20 cellular contexts compared by ENCODE assay signal in the genomic region with DNA sequence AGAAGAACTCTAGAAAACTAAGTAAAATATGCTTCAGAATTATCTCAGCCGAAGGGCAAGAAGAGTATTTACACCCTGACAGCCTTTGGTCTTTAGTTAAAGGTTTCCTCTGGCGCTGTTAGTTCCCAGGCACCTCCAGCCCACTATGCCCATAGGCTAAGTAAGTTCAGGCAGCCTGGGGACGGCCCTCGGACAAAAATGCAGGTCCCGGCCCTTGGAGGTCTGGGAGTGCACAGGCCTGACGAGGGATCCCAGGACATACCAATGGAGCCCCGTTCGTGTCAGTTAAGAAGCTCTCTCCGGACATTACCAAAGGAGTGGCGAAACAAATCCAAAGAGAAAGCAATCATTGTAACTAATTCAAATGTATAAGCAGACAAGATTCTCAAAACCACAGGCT.
A peak's percentile ranks its signal among the peaks of the same experiment; 100 is the strongest.
DNase-seq lines count a peak whose midpoint lies in the region; ATAC-seq and TF ChIP-seq lines count a peak whose summit lies in the region.
"Had no signal": no experiment of that assay in that cellular context is flagged by ENCODE, and none has a peak within 500 bp of the region (broad histone marks: within the 10 kb centered on the region; RNA-seq: fewer than 3 reads in every experiment).

No MANE protein-coding gene starts in this region.

- CTCF ChIA-PET in A673 (lab: Charles Lee): no interaction called here

- no peaks in the 10 kb centered on the region for H3K27me3 ChIP-seq in GM23338 (ENCODE audit: insufficient read depth)
- H3K27me3 ChIP-seq in trophoblast cell (ENCODE audit: insufficient read depth, low read length): no peaks in the 10 kb centered on the region
- no peaks in the 10 kb centered on the region for H3K27me3 ChIP-seq in HAP-1 (ENCODE audit: low read depth)
- H3K27me3 ChIP-seq in A673 (replicated peaks; ENCODE audit: insufficient read depth, low read depth, low read length, poor library complexity): no peaks in the 10 kb centered on the region

- no peak overlapping the region for H4K8ac ChIP-seq in trophoblast cell (ENCODE audit: low read depth, low read length)

- H3K4me1 Mint-ChIP-seq in GM23338: peaks cover 36% of the 10 kb centered on the region
- H3K4me1 Mint-ChIP-seq: CD8-positive, alpha-beta memory T cell had no signal

- TF ChIP-seq CTCF in GM23338 (conservative IDR thresholded peaks at IDR 0.05; ENCODE audit: low read depth in 2 of 2): no peak
- TF ChIP-seq CTCF in A673 (conservative IDR thresholded peaks at IDR 0.05; ENCODE audit: low read depth, low read length): no peak

- H3K23ac ChIP-seq in trophoblast cell (ENCODE audit: low read length): no peak overlapping the region

- no TSS peak for BruUV-seq in A673 (replicated peaks; lab: Mats Ljungman, UMichigan)

- peak; percentile 89 for ATAC-seq in GM23338
- ATAC-seq in GM21825 (IDR thresholded peaks at IDR 0.05; ENCODE audit: unreplicated experiment): no peak

- no peak overlapping the region for H2BK120ac ChIP-seq in trophoblast cell (ENCODE audit: insufficient read depth, low read length, poor library complexity)

- H3K18ac ChIP-seq in trophoblast cell (ENCODE audit: low read length): no peak overlapping the region

- peaks cover 10% of the 10 kb centered on the region for H3K9me2 ChIP-seq in GM23338 (ENCODE audit: insufficient read depth)

- no peaks in the 10 kb centered on the region for H4K20me1 ChIP-seq in GM23338 (replicated peaks; ENCODE audit: insufficient read depth)

- H3K4me3 ChIP-seq in GM23338 (no peak overlapping the region), trophoblast cell (ENCODE audit: low read depth, low read length) (no peak overlapping the region), HAP-1 (no peak overlapping the region), A673 (ENCODE audit: low read depth, low read length, poor library complexity, severe bottlenecking) (no peak overlapping the region)

- no peak overlapping the region for H2BK12ac ChIP-seq in trophoblast cell (ENCODE audit: low read length)

- H3K27me3 Mint-ChIP-seq in GM23338 (ENCODE audit: insufficient read depth, low read depth, poor library complexity): peaks cover 4% of the 10 kb centered on the region

- H3K9me3 ChIP-seq in trophoblast cell (ENCODE audit: insufficient read depth, low read depth, low read length) (no peaks in the 10 kb centered on the region), HAP-1 (peaks cover 2% of the 10 kb centered on the region; the same call in 1 of the 2 replicates), A673 (ENCODE audit: low read depth, low read length, poor library complexity, severe bottlenecking) (no peaks in the 10 kb centered on the region)

- no peak overlapping the region for H3K4me3 Mint-ChIP-seq in GM23338
- H3K4me3 Mint-ChIP-seq: CD8-positive, alpha-beta memory T cell had no signal

- intact Hi-C loops in A673 (cut with micrococcal nuclease; ENCODE audit: unreplicated experiment): no loop called here

- in situ Hi-C loops in HAP-1 (cut with MboI; ENCODE audit: low sequenced_read_pairs): no loop called here

- no peaks in the 10 kb centered on the region; the same call in 2 of the 3 replicates for H3K9me3 Mint-ChIP-seq in GM23338
- H3K9me3 Mint-ChIP-seq: CD8-positive, alpha-beta memory T cell had no signal

- H2AK5ac ChIP-seq in trophoblast cell (ENCODE audit: low read length): no peak overlapping the region

- H3K36me3 ChIP-seq in GM23338 (ENCODE audit: insufficient read depth): no peaks in the 10 kb centered on the region
- no peaks in the 10 kb centered on the region for H3K36me3 ChIP-seq in trophoblast cell (ENCODE audit: control insufficient read depth in 1 of 2, insufficient read depth in 2 of 2, low read length in 2 of 2)
- H3K36me3 ChIP-seq in HAP-1 (replicated peaks): no peaks in the 10 kb centered on the region
- no peaks in the 10 kb centered on the region for H3K36me3 ChIP-seq in A673 (ENCODE audit: insufficient read depth, low read length, poor library complexity, severe bottlenecking)

- no CpG with 5 or more reads among the region's 10 CpGs for WGBS in trophoblast cell (ENCODE audit: extremely low coverage, insufficient coverage, insufficient read length)

- H4K12ac ChIP-seq in trophoblast cell (ENCODE audit: low read depth, low read length): no peak overlapping the region

- no peaks in the 10 kb centered on the region for H3K36me3 Mint-ChIP-seq in GM23338 (ENCODE audit: low read depth)

- POLR2A ChIA-PET in A673 (lab: Charles Lee; ENCODE audit: low non-redundant PET): no interaction called here

- H3K9ac ChIP-seq in trophoblast cell (ENCODE audit: low read length): no peak overlapping the region

- H3K27ac Mint-ChIP-seq in GM23338: no peak overlapping the region
- H3K27ac Mint-ChIP-seq: CD8-positive, alpha-beta memory T cell had no signal

- no peak overlapping the region for H3K4ac ChIP-seq in trophoblast cell (ENCODE audit: low read depth, low read length)

- H3K4me1 ChIP-seq in GM23338 (ENCODE audit: insufficient read depth): peaks cover 40% of the 10 kb centered on the region
- no peaks in the 10 kb centered on the region for H3K4me1 ChIP-seq in trophoblast cell (ENCODE audit: control insufficient read depth in 1 of 2, insufficient read depth in 2 of 2, low read length in 2 of 2)
- H3K4me1 ChIP-seq in HAP-1: no peaks in the 10 kb centered on the region
- no peaks in the 10 kb centered on the region for H3K4me1 ChIP-seq in A673 (ENCODE audit: insufficient read depth, low read length, poor library complexity, severe bottlenecking)

- no peak overlapping the region for H2AFZ ChIP-seq in GM23338
- H2AFZ ChIP-seq in trophoblast cell (ENCODE audit: insufficient read depth, low read length, poor library complexity): no peak overlapping the region

- H3K79me2 ChIP-seq in GM23338 (replicated peaks; ENCODE audit: insufficient read depth): no peaks in the 10 kb centered on the region
- no peaks in the 10 kb centered on the region for H3K79me2 ChIP-seq in trophoblast cell (ENCODE audit: control insufficient read depth, insufficient read depth, low read length, poor library complexity)

- H3K27ac ChIP-seq in GM23338 (ENCODE audit: low read depth) (no peak overlapping the region), trophoblast cell (ENCODE audit: low read depth, low read length) (peak overlapping the region; percentile 35), A673 (ENCODE audit: low read depth, low read length, poor library complexity, severe bottlenecking) (no peak overlapping the region)
- H3K27ac ChIP-seq: C4-2B, RWPE1 had no signal

- H3K79me1 ChIP-seq in trophoblast cell (ENCODE audit: low read length): peaks cover 2% of the 10 kb centered on the region

- no peaks in the 10 kb centered on the region for H3F3A ChIP-seq in GM23338 (replicated peaks; ENCODE audit: low read depth)

- no peak overlapping the region for H4K91ac ChIP-seq in trophoblast cell (ENCODE audit: low read depth, low read length)

- H3K14ac ChIP-seq in trophoblast cell (ENCODE audit: low read length): no peak overlapping the region

- H3K4me2 ChIP-seq in GM23338 (no peak overlapping the region), trophoblast cell (ENCODE audit: low read length) (peak overlapping the region; percentile 39)

- DNase-seq in GM23338 (ENCODE audit: low spot score): peak; percentile 44
- DNase-seq in NCI-H69 (lab: John Stamatoyannopoulos, UW): peak; percentile 29
- peak; percentile 32 for DNase-seq in iPS-NIHi7 (ENCODE audit: extremely low spot score)
- peak in 1 of 2 donors; percentile 20 for DNase-seq in trophoblast cell
- DNase-seq in HAP-1 (ENCODE audit: low spot score in 2 of 2): no peak
- DNase-seq in SHP77 (lab: John Stamatoyannopoulos, UW): no peak
- no peak for DNase-seq in A673 (ENCODE audit: low spot score)
- DNase-seq: Calu3; CD8-positive, alpha-beta memory T cell; DMS153; GDM1; MM.1S; NCI-H1048; NCI-H1417 treated with DMSO at 0.1 percent for 48 hours; NCI-H187; NCI-H446 treated with DMSO at 0.1 percent for 48 hours; NCI-H526 treated with DMSO at 0.1 percent for 48 hours had no signal

- H2BK5ac ChIP-seq in trophoblast cell (ENCODE audit: low read depth, low read length, poor library complexity): no peak overlapping the region

TF ChIP-seq in GM23338, 12 proteins besides CTCF, POLR2A, EP300 and RAD21 (continues in another document):
- TF ChIP-seq, protein P1, sequence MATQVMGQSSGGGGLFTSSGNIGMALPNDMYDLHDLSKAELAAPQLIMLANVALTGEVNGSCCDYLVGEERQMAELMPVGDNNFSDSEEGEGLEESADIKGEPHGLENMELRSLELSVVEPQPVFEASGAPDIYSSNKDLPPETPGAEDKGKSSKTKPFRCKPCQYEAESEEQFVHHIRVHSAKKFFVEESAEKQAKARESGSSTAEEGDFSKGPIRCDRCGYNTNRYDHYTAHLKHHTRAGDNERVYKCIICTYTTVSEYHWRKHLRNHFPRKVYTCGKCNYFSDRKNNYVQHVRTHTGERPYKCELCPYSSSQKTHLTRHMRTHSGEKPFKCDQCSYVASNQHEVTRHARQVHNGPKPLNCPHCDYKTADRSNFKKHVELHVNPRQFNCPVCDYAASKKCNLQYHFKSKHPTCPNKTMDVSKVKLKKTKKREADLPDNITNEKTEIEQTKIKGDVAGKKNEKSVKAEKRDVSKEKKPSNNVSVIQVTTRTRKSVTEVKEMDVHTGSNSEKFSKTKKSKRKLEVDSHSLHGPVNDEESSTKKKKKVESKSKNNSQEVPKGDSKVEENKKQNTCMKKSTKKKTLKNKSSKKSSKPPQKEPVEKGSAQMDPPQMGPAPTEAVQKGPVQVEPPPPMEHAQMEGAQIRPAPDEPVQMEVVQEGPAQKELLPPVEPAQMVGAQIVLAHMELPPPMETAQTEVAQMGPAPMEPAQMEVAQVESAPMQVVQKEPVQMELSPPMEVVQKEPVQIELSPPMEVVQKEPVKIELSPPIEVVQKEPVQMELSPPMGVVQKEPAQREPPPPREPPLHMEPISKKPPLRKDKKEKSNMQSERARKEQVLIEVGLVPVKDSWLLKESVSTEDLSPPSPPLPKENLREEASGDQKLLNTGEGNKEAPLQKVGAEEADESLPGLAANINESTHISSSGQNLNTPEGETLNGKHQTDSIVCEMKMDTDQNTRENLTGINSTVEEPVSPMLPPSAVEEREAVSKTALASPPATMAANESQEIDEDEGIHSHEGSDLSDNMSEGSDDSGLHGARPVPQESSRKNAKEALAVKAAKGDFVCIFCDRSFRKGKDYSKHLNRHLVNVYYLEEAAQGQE (IDR thresholded peaks at IDR 0.05; ENCODE audit: unreplicated experiment): no peak
- no peak for TF ChIP-seq EZH2 (IDR thresholded peaks at IDR 0.05; ENCODE audit: low read depth, unreplicated experiment)
- TF ChIP-seq CREB1 (CRISPR knock-in tag; IDR thresholded peaks at IDR 0.05; ENCODE audit: low read depth): no peak
- TF ChIP-seq, protein P2, sequence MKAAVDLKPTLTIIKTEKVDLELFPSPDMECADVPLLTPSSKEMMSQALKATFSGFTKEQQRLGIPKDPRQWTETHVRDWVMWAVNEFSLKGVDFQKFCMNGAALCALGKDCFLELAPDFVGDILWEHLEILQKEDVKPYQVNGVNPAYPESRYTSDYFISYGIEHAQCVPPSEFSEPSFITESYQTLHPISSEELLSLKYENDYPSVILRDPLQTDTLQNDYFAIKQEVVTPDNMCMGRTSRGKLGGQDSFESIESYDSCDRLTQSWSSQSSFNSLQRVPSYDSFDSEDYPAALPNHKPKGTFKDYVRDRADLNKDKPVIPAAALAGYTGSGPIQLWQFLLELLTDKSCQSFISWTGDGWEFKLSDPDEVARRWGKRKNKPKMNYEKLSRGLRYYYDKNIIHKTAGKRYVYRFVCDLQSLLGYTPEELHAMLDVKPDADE (IDR thresholded peaks at IDR 0.05): no peak
- no peak for TF ChIP-seq POLR2AphosphoS5 (IDR thresholded peaks at IDR 0.05; ENCODE audit: low read depth)

Comparison
In these comparisons a context has a peak if more than half of its experiments do, and no peak if none do; other contexts are left out.
1. DNase-seq: peak in GM23338 (single experiment), NCI-H69 (single experiment) and iPS-NIHi7 (single experiment); none in HAP-1 (0 of 2), SHP77 (0 of 2) and A673 (single experiment).